9 cellular contexts compared by ENCODE assay signal in the genomic region with DNA sequence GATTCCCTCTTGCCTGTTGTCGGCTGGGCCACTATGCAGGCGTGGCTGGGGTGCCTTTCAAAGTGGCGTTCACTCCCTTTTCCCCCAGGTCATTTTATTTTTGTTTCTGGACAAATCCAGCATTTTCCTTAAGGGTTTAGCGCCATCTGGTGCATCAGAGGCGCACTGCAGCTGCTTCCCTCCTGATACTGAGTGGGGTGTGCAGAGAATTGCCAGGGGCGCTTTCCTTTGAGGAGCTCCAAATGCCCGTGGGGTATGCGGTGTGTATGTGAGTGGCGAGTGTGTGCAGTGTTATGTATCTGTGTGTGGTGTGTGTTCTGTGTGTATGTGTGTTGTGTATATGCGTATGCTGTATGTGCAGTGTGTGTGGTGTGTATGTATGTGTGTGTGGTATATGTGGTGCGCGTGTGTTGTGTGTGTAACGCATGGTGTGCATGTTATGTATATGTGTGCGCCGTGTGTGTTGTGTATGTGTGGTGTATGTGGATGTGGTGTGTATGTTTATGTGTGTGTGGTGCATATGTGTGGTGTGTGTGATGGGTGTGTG.
DNase-seq lines count a peak whose midpoint lies in the region; ATAC-seq and TF ChIP-seq lines count a peak whose summit lies in the region.
"Had no signal": no experiment of that assay in that cellular context is flagged by ENCODE, and none has a peak within 500 bp of the region (broad histone marks: within the 10 kb centered on the region; RNA-seq: fewer than 3 reads in every experiment).

No MANE protein-coding gene starts in this region.

- no peaks in the 10 kb centered on the region for H3K4me1 Mint-ChIP-seq in CD4-positive, alpha-beta T cell (ENCODE audit: low read depth)

- no peaks in the 10 kb centered on the region for H3K27me3 Mint-ChIP-seq in CD4-positive, alpha-beta T cell

- H3K9me3 Mint-ChIP-seq in CD4-positive, alpha-beta T cell = no peaks in the 10 kb centered on the region
- H3K9me3 Mint-ChIP-seq: T-helper 1 cell treated with Interleukin-12 subunit alpha and Interleukin-12 subunit beta and Interleukin-4 antibody, amounts not matched to agents 30 μg/mL and 1 μg/mL, for 36 hours had no signal

- ATAC-seq in CD4-positive, alpha-beta T cell (ENCODE audit: poor library complexity) = no peak
- ATAC-seq in GM19351 (IDR thresholded peaks at IDR 0.05; ENCODE audit: unreplicated experiment) (peak; percentile 43), HG02763 (IDR thresholded peaks at IDR 0.05; ENCODE audit: unreplicated experiment) (no peak)

- H2AFZ ChIP-seq in MM.1S (ENCODE audit: low read length) = no peak overlapping the region

- peak; percentile 94 for TF ChIP-seq CTCF in CD4-positive, alpha-beta T cell (IDR thresholded peaks at IDR 0.05)
- TF ChIP-seq CTCF in MM.1S (IDR thresholded peaks at IDR 0.05; ENCODE audit: low read length) (peak; percentile 72), astrocyte of the spinal cord (IDR thresholded peaks at IDR 0.05; ENCODE audit: low read depth, low read length) (peak; percentile 99)

- H3K27ac ChIP-seq in CD4-positive, alpha-beta T cell (ENCODE audit: low read depth, low read length) = no peak overlapping the region
- H3K27ac ChIP-seq in MM.1S (ENCODE audit: low read length) = no peak overlapping the region

- in situ Hi-C loops in astrocyte of the spinal cord (cut with HindIII; ENCODE audit: low sequenced_read_pairs) = no loop called here

- H3K79me2 ChIP-seq in MM.1S (ENCODE audit: low read length) = no peaks in the 10 kb centered on the region

- H3K9ac ChIP-seq in MM.1S (ENCODE audit: low read length) = no peak overlapping the region

- peak; percentile 16 to 63 (median 48) for DNase-seq in CD4-positive, alpha-beta T cell
- DNase-seq in MM.1S (peak; percentile 33), T-helper 9 cell (peak; percentile 61), astrocyte of the spinal cord (ENCODE audit: low read depth, low spot score) (peak; percentile 63), hypothalamus (lab: John Stamatoyannopoulos, UW) (peak in 46 of 51 donors; percentile 10 to 87 (median 42))
- peak; percentile 29 to 64 for DNase-seq in stimulated activated CD4-positive, alpha-beta T cell treated with anti-CD3 and anti-CD28 coated beads, Interleukin-12 subunit alpha, Interleukin-12 subunit beta, amount 100 ng/mL, for 24 hours (ENCODE audit: low read depth in 2 of 2)

- no peak overlapping the region for H3K4me3 ChIP-seq in MM.1S (ENCODE audit: low read length)
- no peak overlapping the region for H3K4me3 ChIP-seq in astrocyte of the spinal cord (ENCODE audit: low read depth, low read length)

- no peak overlapping the region for H3K4me3 Mint-ChIP-seq in CD4-positive, alpha-beta T cell
- H3K4me3 Mint-ChIP-seq: T-helper 1 cell treated with Interleukin-12 subunit alpha and Interleukin-12 subunit beta and Interleukin-4 antibody, amounts not matched to agents 30 μg/mL and 1 μg/mL, for 36 hours had no signal

- no peaks in the 10 kb centered on the region for H3K4me1 ChIP-seq in MM.1S (ENCODE audit: low read length)

- no peak overlapping the region for H3K27ac Mint-ChIP-seq in CD4-positive, alpha-beta T cell
- H3K27ac Mint-ChIP-seq: T-helper 1 cell treated with Interleukin-12 subunit alpha and Interleukin-12 subunit beta and Interleukin-4 antibody, amounts not matched to agents 30 μg/mL and 1 μg/mL, for 36 hours had no signal

- no peaks in the 10 kb centered on the region for H3F3A ChIP-seq in MM.1S (ENCODE audit: insufficient read depth, low read length)

- no peaks in the 10 kb centered on the region for H3K9me3 ChIP-seq in CD4-positive, alpha-beta T cell (ENCODE audit: control insufficient read depth, low read length)
- H3K9me3 ChIP-seq in MM.1S (replicated peaks; ENCODE audit: insufficient read depth, low read length) = no peaks in the 10 kb centered on the region

- H3K36me3 Mint-ChIP-seq in CD4-positive, alpha-beta T cell (ENCODE audit: low read depth) = no peaks in the 10 kb centered on the region

- intact Hi-C loops in CD4-positive, alpha-beta T cell (cut with DNase I, micrococcal nuclease) = loop anchor here (1.0 to 5.0 kb wide), 6 partner anchors 221 to 852 kb away; no protein-coding TSS in a partner anchor

- no peaks in the 10 kb centered on the region for H3K27me3 ChIP-seq in CD4-positive, alpha-beta T cell (ENCODE audit: control insufficient read depth, insufficient read depth, low read length)
- H3K27me3 ChIP-seq in MM.1S (replicated peaks; ENCODE audit: insufficient read depth, low read length) = no peaks in the 10 kb centered on the region

- no peaks in the 10 kb centered on the region for H3K36me3 ChIP-seq in MM.1S (replicated peaks; ENCODE audit: insufficient read depth, low read length)

- POLR2A ChIA-PET in CD4-positive, alpha-beta T cell (lab: Charles Lee) = interaction anchor here (1.2 kb wide), 1 partner anchor 442 kb away, joined by 5 read pairs; no protein-coding TSS in a partner anchor

- no peaks in the 10 kb centered on the region for H4K20me1 ChIP-seq in MM.1S (ENCODE audit: insufficient read depth, low read length)

- CTCF ChIA-PET in CD4-positive, alpha-beta T cell (lab: Charles Lee) = interaction anchor here (0.7 to 5.4 kb wide), 8 partner anchors 8 to 444 kb away, joined by 3 to 65 read pairs (median 3); no protein-coding TSS in a partner anchor

- H3K4me2 ChIP-seq in MM.1S (ENCODE audit: low read depth, low read length) = no peak overlapping the region

- no peaks in the 10 kb centered on the region for H3K9me2 ChIP-seq in MM.1S (replicated peaks; ENCODE audit: insufficient read depth, low read length)
